ENCODE assay signal across 16 cellular contexts in genomic region chr9:131960805-131961495, GRCh38.
DNase-seq lines count a peak whose midpoint lies in the region; ATAC-seq, FAIRE-seq and TF ChIP-seq lines count a peak whose summit lies in the region.
"Had no signal": no experiment of that assay in that cellular context is flagged by ENCODE, and none has a peak within 500 bp of the region (broad histone marks: within the 10 kb centered on the region; RNA-seq: fewer than 3 reads in every experiment).

No MANE protein-coding gene starts in this region.

- H3K79me2 ChIP-seq in astrocyte (ENCODE audit: insufficient read depth, low read length), result no peaks in the 10 kb centered on the region
- no peaks in the 10 kb centered on the region for H3K79me2 ChIP-seq in keratinocyte (ENCODE audit: control insufficient read depth, insufficient read depth, low read length)

- dilution Hi-C loops in keratinocyte (cut with MboI; ENCODE audit: extremely low pct_ligation_motif_present, low sequenced_read_pairs), result no loop called here

- DNase-seq in NCI-H2227 (lab: John Stamatoyannopoulos, UW; ENCODE audit: unreplicated experiment) (peak; percentile 20), astrocyte (ENCODE audit: low read depth) (peak; percentile 60), keratinocyte (ENCODE audit: low read depth, low spot score) (no peak), retina (peak; percentile 53), immature natural killer cell (no peak), suprapubic skin (ENCODE audit: low spot score in 2 of 2) (no peak)
- DNase-seq: activated CD8-positive, alpha-beta memory T cell treated with anti-CD3 and anti-CD28 coated beads for 24 hours; activated gamma-delta T cell treated with Interleukin-2 at 50 U/mL for 16 hours; stimulated activated CD4-positive, alpha-beta T cell treated with anti-CD3 and anti-CD28 coated beads, Interleukin-2, amount 100 ng/mL, for 24 hours had no signal

- no peak for ATAC-seq in HG02763 (IDR thresholded peaks at IDR 0.05; ENCODE audit: unreplicated experiment)
- ATAC-seq in HG02870 (IDR thresholded peaks at IDR 0.05; ENCODE audit: unreplicated experiment), result no peak

- no peak overlapping the region for H3K4me3 ChIP-seq in astrocyte (ENCODE audit: insufficient read depth, low read depth, low read length)
- H3K4me3 ChIP-seq in keratinocyte (ENCODE audit: control insufficient read depth in 2 of 3, extremely low read depth in 1 of 3, insufficient read depth in 2 of 3, low read depth in 1 of 3, low read length in 3 of 3), result no peak overlapping the region
- H3K4me3 ChIP-seq in suprapubic skin, result no peak overlapping the region
- H3K4me3 ChIP-seq: breast epithelium, prostate gland had no signal

- H3K4me2 ChIP-seq in astrocyte (ENCODE audit: low read length) (peak overlapping the region; percentile 22), keratinocyte (ENCODE audit: control insufficient read depth, extremely low read depth, insufficient read depth, low read depth, low read length) (peak overlapping the region; percentile 19)

- H3K9me3 Mint-ChIP-seq in astrocyte (ENCODE audit: unreplicated experiment) (no peaks in the 10 kb centered on the region), immature natural killer cell (peaks cover 0 to 10% (median 5%) of the 10 kb centered on the region in 6 donors)

- H3K4me1 ChIP-seq in astrocyte (ENCODE audit: insufficient read depth, low read length) (peaks cover 10% of the 10 kb centered on the region), keratinocyte (ENCODE audit: control insufficient read depth, extremely low read depth, insufficient read depth, low read length) (peaks cover 11% of the 10 kb centered on the region), suprapubic skin (no peaks in the 10 kb centered on the region)
- H3K4me1 ChIP-seq: breast epithelium, prostate gland had no signal

- no peak for TF ChIP-seq POLR2A in suprapubic skin (IDR thresholded peaks at IDR 0.05)

- H3K4me1 Mint-ChIP-seq in astrocyte (ENCODE audit: low read depth, unreplicated experiment) (peaks cover 23% of the 10 kb centered on the region), immature natural killer cell (peaks cover 13 to 19% of the 10 kb centered on the region in 2 donors)

- H3K9ac ChIP-seq in astrocyte (ENCODE audit: low read length), result no peak overlapping the region
- H3K9ac ChIP-seq in keratinocyte (ENCODE audit: control insufficient read depth, extremely low read depth, insufficient read depth, low read length), result no peak overlapping the region

- H3K27ac ChIP-seq in astrocyte (ENCODE audit: low read depth, low read length), result no peak overlapping the region
- H3K27ac ChIP-seq in keratinocyte (ENCODE audit: control insufficient read depth, insufficient read depth, low read length), result no peak overlapping the region
- no peak overlapping the region for H3K27ac ChIP-seq in suprapubic skin
- H3K27ac ChIP-seq: breast epithelium, HL-60, prostate gland, VCaP had no signal

- H3K27me3 Mint-ChIP-seq in astrocyte (ENCODE audit: low read depth, unreplicated experiment), result no peaks in the 10 kb centered on the region
- H3K27me3 Mint-ChIP-seq in immature natural killer cell (ENCODE audit: low read depth in 3 of 3), result peaks cover 4 to 6% (median 5%) of the 10 kb centered on the region in 3 donors

- H3K27me3 ChIP-seq in astrocyte (ENCODE audit: insufficient read depth, low read length) (no peaks in the 10 kb centered on the region), keratinocyte (ENCODE audit: control insufficient read depth, extremely low read depth, insufficient read depth, low read length) (no peaks in the 10 kb centered on the region), suprapubic skin (no peaks in the 10 kb centered on the region)
- H3K27me3 ChIP-seq: breast epithelium had no signal

- H3K9me1 ChIP-seq in keratinocyte (ENCODE audit: control insufficient read depth, extremely low read depth, insufficient read depth, low read length), result peaks cover 2% of the 10 kb centered on the region

- WGBS in suprapubic skin, result 73% methylated on average over 12 of the region's 12 CpGs

- no peak for TF ChIP-seq EP300 in suprapubic skin (IDR thresholded peaks at IDR 0.05)

- H3K36me3 ChIP-seq in astrocyte (ENCODE audit: insufficient read depth, low read length), result no peaks in the 10 kb centered on the region
- peaks cover 0 to 2% of the 10 kb centered on the region in 2 experiments for H3K36me3 ChIP-seq in keratinocyte (ENCODE audit: control insufficient read depth in 2 of 2, extremely low read depth in 1 of 2, insufficient read depth in 2 of 2, low read length in 2 of 2)
- peaks cover 4% of the 10 kb centered on the region for H3K36me3 ChIP-seq in suprapubic skin
- H3K36me3 ChIP-seq: breast epithelium, prostate gland had no signal

- no peak overlapping the region for H3K4me3 Mint-ChIP-seq in astrocyte (ENCODE audit: unreplicated experiment)
- H3K4me3 Mint-ChIP-seq in immature natural killer cell, result no peak overlapping the region

- H3K27ac Mint-ChIP-seq in astrocyte (ENCODE audit: unreplicated experiment) (no peak overlapping the region), immature natural killer cell (no peak overlapping the region)

- H4K20me1 ChIP-seq in astrocyte (ENCODE audit: insufficient read depth, low read length) (peaks cover 59% of the 10 kb centered on the region), keratinocyte (ENCODE audit: control insufficient read depth, extremely low read depth, insufficient read depth, low read length) (no peaks in the 10 kb centered on the region)

- H2AFZ ChIP-seq in astrocyte (ENCODE audit: low read depth, low read length) (no peak overlapping the region), keratinocyte (ENCODE audit: control insufficient read depth, low read length) (no peak overlapping the region)

- TF ChIP-seq CTCF in astrocyte (IDR thresholded peaks at IDR 0.05; ENCODE audit: insufficient read depth, low read depth, low read length), result no peak
- TF ChIP-seq CTCF in keratinocyte (optimal IDR thresholded peaks at IDR 0.05 in 1 of 3, IDR thresholded peaks at IDR 0.05 in 1 of 3, conservative IDR thresholded peaks at IDR 0.05 in 1 of 3; ENCODE audit: extremely low read depth in 1 of 3, insufficient read depth in 2 of 3, low read length in 3 of 3), result no peak
- TF ChIP-seq CTCF in suprapubic skin (IDR thresholded peaks at IDR 0.05), result no peak

- no peak for FAIRE-seq in astrocyte (lab: Jason Lieb, UNC)
- no peak for FAIRE-seq in keratinocyte (lab: Jason Lieb, UNC)
- FAIRE-seq: GM12892 had no signal

- H3K36me3 Mint-ChIP-seq in astrocyte (ENCODE audit: low read depth, unreplicated experiment), result peaks cover 9% of the 10 kb centered on the region
- H3K36me3 Mint-ChIP-seq in immature natural killer cell, result peaks cover 0 to 9% (median 6%) of the 10 kb centered on the region in 3 donors

- H3K9me3 ChIP-seq in astrocyte (ENCODE audit: insufficient read depth, low read depth, low read length), result no peaks in the 10 kb centered on the region
- H3K9me3 ChIP-seq in keratinocyte (ENCODE audit: control insufficient read depth, low read depth, low read length), result no peaks in the 10 kb centered on the region
- no peaks in the 10 kb centered on the region for H3K9me3 ChIP-seq in suprapubic skin
- H3K9me3 ChIP-seq: breast epithelium, prostate gland had no signal

Comparison
In these comparisons a context has a peak if more than half of its experiments do, and no peak if none do; other contexts are left out.
1. DNase-seq: peak in NCI-H2227 (single experiment), astrocyte (single experiment) and retina (single experiment); none in keratinocyte (single experiment), immature natural killer cell (0 of 3) and suprapubic skin (0 of 2).